Comparison of ENCODE assay signal across 29 cellular contexts in genomic region chrX:119072771-119073170, GRCh38. TPM values are rescaled to one million over a fixed set of nuclear protein-coding genes. Genes with fewer than 3 reads are reported as not detected.
"Had no signal": no experiment of that assay in that cellular context is flagged by ENCODE, and none has a peak within 500 bp of the region (broad histone marks: within the 10 kb centered on the region; RNA-seq: fewer than 3 reads in every experiment).

Gene CT47C1, plus strand, starts transcription at chrX:119072993. Its CDS starts 233 bp downstream, at chrX:119073226.

- DNase-seq: activated CD4-positive, alpha-beta T cell treated with anti-CD3 and anti-CD28 coated beads, Interleukin-2, amount 10 ng/mL, durations not matched to agents 7 days and 5 days; activated CD8-positive, alpha-beta T cell treated with anti-CD3 and anti-CD28 coated beads, Interleukin-2, amount 10 ng/mL, durations not matched to agents 7 days and 5 days; activated naive CD4-positive, alpha-beta T cell treated with Interleukin-2 at 50 U/mL for 16 hours; activated naive CD8-positive, alpha-beta T cell treated with anti-CD3 and anti-CD28 coated beads, Interleukin-2, amount 10 ng/mL, durations not matched to agents 7 days and 5 days; activated T-cell treated with anti-CD3 and anti-CD28 coated beads, Interleukin-2, amount 50 U/mL, for 24 hours; central memory CD4-positive, alpha-beta T cell; endodermal cell; hypothalamus; kidney; midbrain; nephron progenitor cell; occipital lobe; retina; stimulated activated CD4-positive, alpha-beta T cell treated with anti-CD3 and anti-CD28 coated beads, Interleukin-12 subunit alpha, Interleukin-12 subunit beta, amount 100 ng/mL, for 4 hours; stimulated activated CD4-positive, alpha-beta T cell treated with anti-CD3 and anti-CD28 coated beads, Interleukin-1b, Interleukin-23, amount 100 ng/mL, for 48 hours; stimulated activated CD8-positive, alpha-beta memory T cell treated with anti-CD3 and anti-CD28 coated beads, Interleukin-4, amount 100 ng/mL, for 48 hours; stimulated activated naive CD4-positive, alpha-beta T cell treated with Interleukin-2 at 50 U/mL for 16 hours; T-helper 9 cell; uterus had no signal

- H3K27ac ChIP-seq: epithelial cell of prostate, tibial nerve, uterus had no signal

- FAIRE-seq: colon, frontal cortex, kidney had no signal

- H3K36me3 Mint-ChIP-seq: activated naive CD8-positive, alpha-beta T cell treated with anti-CD3 and anti-CD28 coated beads, Interleukin-2, amount 10 ng/mL, durations not matched to agents 7 days and 5 days; brain had no signal

- H3K9me3 ChIP-seq: tibial nerve, uterus had no signal

- H3K4me1 Mint-ChIP-seq: activated CD4-positive, alpha-beta T cell treated with anti-CD3 and anti-CD28 coated beads, Interleukin-2, amount 10 ng/mL, durations not matched to agents 7 days and 5 days; activated naive CD8-positive, alpha-beta T cell treated with anti-CD3 and anti-CD28 coated beads, Interleukin-2, amount 10 ng/mL, durations not matched to agents 7 days and 5 days; brain; endodermal cell; nephron progenitor cell had no signal

- H3K27ac Mint-ChIP-seq: activated CD4-positive, alpha-beta T cell treated with anti-CD3 and anti-CD28 coated beads, Interleukin-2, amount 10 ng/mL, durations not matched to agents 7 days and 5 days; activated CD8-positive, alpha-beta T cell treated with anti-CD3 and anti-CD28 coated beads, Interleukin-2, amount 10 ng/mL, durations not matched to agents 7 days and 5 days; activated naive CD8-positive, alpha-beta T cell treated with anti-CD3 and anti-CD28 coated beads, Interleukin-2, amount 10 ng/mL, durations not matched to agents 7 days and 5 days; activated T-cell treated with anti-CD3 and anti-CD28 coated beads, Interleukin-2, amount 50 U/mL, for 24 hours; activated T-helper 2 cell treated with anti-CD3 and anti-CD28 coated beads, Interferon-gamma antibody, Interleukin-2, Interleukin-4, amounts not matched to agents 10 μg/mL and 5 μg/mL and 100 μg/mL, durations not matched to agents 14 hours and 24 hours and 36 hours; brain; endodermal cell; nephron progenitor cell had no signal

- H3K27me3 Mint-ChIP-seq: activated CD4-positive, alpha-beta T cell treated with anti-CD3 and anti-CD28 coated beads, Interleukin-2, amount 10 ng/mL, durations not matched to agents 7 days and 5 days had no signal

- H3K4me1 ChIP-seq: tibial nerve, uterus had no signal

- H3K36me3 ChIP-seq: tibial nerve, uterus had no signal

- ATAC-seq: activated CD8-positive, alpha-beta T cell treated with anti-CD3 and anti-CD28 coated beads, Interleukin-2, amount 10 ng/mL, durations not matched to agents 7 days and 5 days; left lobe of liver had no signal

- H3K4me3 Mint-ChIP-seq: activated CD4-positive, alpha-beta T cell treated with anti-CD3 and anti-CD28 coated beads, Interleukin-2, amount 10 ng/mL, durations not matched to agents 7 days and 5 days; activated CD8-positive, alpha-beta T cell treated with anti-CD3 and anti-CD28 coated beads, Interleukin-2, amount 10 ng/mL, durations not matched to agents 7 days and 5 days; activated naive CD8-positive, alpha-beta T cell treated with anti-CD3 and anti-CD28 coated beads, Interleukin-2, amount 10 ng/mL, durations not matched to agents 7 days and 5 days; activated T-cell treated with anti-CD3 and anti-CD28 coated beads, Interleukin-2, amount 50 U/mL, for 24 hours; brain; endodermal cell; nephron progenitor cell had no signal

- H3K9me3 Mint-ChIP-seq: activated CD4-positive, alpha-beta T cell treated with anti-CD3 and anti-CD28 coated beads, Interleukin-2, amount 10 ng/mL, durations not matched to agents 7 days and 5 days; activated naive CD8-positive, alpha-beta T cell treated with anti-CD3 and anti-CD28 coated beads, Interleukin-2, amount 10 ng/mL, durations not matched to agents 7 days and 5 days; activated T-cell treated with anti-CD3 and anti-CD28 coated beads, Interleukin-2, amount 50 U/mL, for 24 hours; activated T-helper 2 cell treated with anti-CD3 and anti-CD28 coated beads, Interferon-gamma antibody, Interleukin-2, Interleukin-4, amounts not matched to agents 10 μg/mL and 5 μg/mL and 100 μg/mL, durations not matched to agents 14 hours and 24 hours and 36 hours had no signal

- H3K4me3 ChIP-seq: lung, tibial nerve, uterus had no signal

- H3K27me3 ChIP-seq: uterus had no signal

RNA-seq across cellular contexts. Expression of gene CT47C1, which starts in this region (rescaled TPM):
- total RNA-seq: activated CD4-positive, alpha-beta T cell treated with anti-CD3 and anti-CD28 coated beads, Interleukin-2, amount 10 ng/mL, durations not matched to agents 7 days and 5 days; activated CD8-positive, alpha-beta T cell treated with anti-CD3 and anti-CD28 coated beads, Interleukin-2, amount 10 ng/mL, durations not matched to agents 7 days and 5 days; activated naive CD8-positive, alpha-beta T cell treated with anti-CD3 and anti-CD28 coated beads, Interleukin-2, amount 10 ng/mL, durations not matched to agents 7 days and 5 days; activated T-helper 2 cell treated with anti-CD3 and anti-CD28 coated beads, Interferon-gamma antibody, Interleukin-2, Interleukin-4, amounts not matched to agents 10 μg/mL and 5 μg/mL and 100 μg/mL, durations not matched to agents 14 hours and 24 hours and 36 hours; endodermal cell; frontal cortex; kidney; left lobe of liver; lung; occipital lobe; posterior vena cava; subcutaneous adipose tissue; tibial nerve; uterus had no signal
- polyA plus RNA-seq: lung had no signal
